Comparison of ENCODE assay signal across 8 cellular contexts in the genomic region with DNA sequence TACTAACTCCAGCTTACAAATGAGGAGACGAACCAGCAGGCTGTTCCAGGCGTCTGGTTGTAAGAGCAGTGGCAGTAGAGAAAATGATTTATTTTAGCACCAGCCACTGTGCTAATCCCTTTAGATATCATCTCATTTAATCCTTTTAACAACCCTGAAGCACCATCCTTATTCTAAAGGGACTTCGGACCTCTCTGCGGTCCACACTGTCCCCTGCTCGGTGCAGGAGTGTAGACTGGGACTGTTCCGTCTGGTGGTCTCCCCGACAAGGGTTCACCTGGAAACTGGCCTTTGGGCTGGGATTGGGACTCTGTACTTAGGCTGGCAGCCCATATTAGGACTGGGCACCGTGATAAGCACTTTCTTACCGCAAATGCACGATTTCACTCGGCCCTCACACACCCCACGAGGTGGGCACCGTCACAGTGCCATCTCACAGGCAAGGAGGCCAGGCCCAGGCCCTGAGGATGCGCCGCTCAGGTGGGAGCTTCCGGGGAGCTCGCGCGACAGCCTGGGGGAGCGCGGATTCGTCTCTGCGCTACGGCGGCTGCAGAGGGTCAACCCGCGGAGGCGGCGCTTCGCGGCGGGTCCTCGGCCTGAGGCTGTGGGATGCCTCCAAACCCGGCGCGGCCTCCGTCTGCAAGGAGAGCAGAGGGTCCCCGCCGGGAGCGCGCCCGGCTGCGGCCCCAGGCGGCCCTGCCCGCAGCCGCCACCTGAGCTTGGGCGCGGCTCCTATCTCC. TPM values are rescaled to one million over a fixed set of nuclear protein-coding genes. Genes with fewer than 3 reads are reported as not detected.
DNase-seq lines count a peak whose midpoint lies in the region; ATAC-seq and TF ChIP-seq lines count a peak whose summit lies in the region.

No MANE protein-coding gene starts in this region.

- H3K4me1 Mint-ChIP-seq in activated CD4-positive, alpha-beta T cell treated with anti-CD3 and anti-CD28 coated beads, Interleukin-2, amount 10 ng/mL, durations not matched to agents 24 days and 14 days: peaks cover 47% of the 10 kb centered on the region
- peaks cover 12% of the 10 kb centered on the region for H3K4me1 Mint-ChIP-seq in dendritic cell treated with granulocyte-macrophage colony-stimulating factor and Interleukin-4, amounts not matched to agents 40 ng/mL and 50 ng/mL, for 4 days (ENCODE audit: low read depth)

- H3K27ac ChIP-seq in liver (ENCODE audit: low read depth in 1 of 2, low read length in 2 of 2): peak overlapping the region; percentile 22 to 68

- H3K9ac ChIP-seq in liver (ENCODE audit: low read depth in 1 of 2, low read length in 2 of 2): peak overlapping the region; percentile 91 to 96

- peak; percentile 28 for DNase-seq in AG09319 (ENCODE audit: extremely low read depth, low read depth)
- DNase-seq in NCI-H446 treated with DMSO at 0.1 percent for 48 hours (lab: John Stamatoyannopoulos, UW): peak; percentile 53
- peak; percentile 96 for DNase-seq in activated CD4-positive, alpha-beta T cell treated with anti-CD3 and anti-CD28 coated beads, Interleukin-2, amount 10 ng/mL, durations not matched to agents 24 days and 14 days
- DNase-seq in stimulated activated CD4-positive, alpha-beta T cell treated with anti-CD3 and anti-CD28 coated beads, Interleukin-4, amount 100 ng/mL, for 1 hour: peak; percentile 86

- H3K4me1 ChIP-seq in liver (ENCODE audit: control insufficient read depth in 4 of 4, insufficient read depth in 4 of 4, low read length in 3 of 4): peaks cover 2 to 30% (median 12%) of the 10 kb centered on the region in 4 donors

- H3K27me3 Mint-ChIP-seq in activated CD4-positive, alpha-beta T cell treated with anti-CD3 and anti-CD28 coated beads, Interleukin-2, amount 10 ng/mL, durations not matched to agents 24 days and 14 days: peaks cover 9% of the 10 kb centered on the region
- peaks cover 7% of the 10 kb centered on the region for H3K27me3 Mint-ChIP-seq in dendritic cell treated with granulocyte-macrophage colony-stimulating factor and Interleukin-4, amounts not matched to agents 40 ng/mL and 50 ng/mL, for 4 days

- peak overlapping the region; percentile 88 for H3K27ac Mint-ChIP-seq in activated CD4-positive, alpha-beta T cell treated with anti-CD3 and anti-CD28 coated beads, Interleukin-2, amount 10 ng/mL, durations not matched to agents 24 days and 14 days
- H3K27ac Mint-ChIP-seq in dendritic cell treated with granulocyte-macrophage colony-stimulating factor and Interleukin-4, amounts not matched to agents 40 ng/mL and 50 ng/mL, for 4 days: peak overlapping the region; percentile 79

- ATAC-seq in HG03159 (IDR thresholded peaks at IDR 0.05; ENCODE audit: unreplicated experiment): peak; percentile 84

- intact Hi-C loops in activated CD4-positive, alpha-beta T cell treated with anti-CD3 and anti-CD28 coated beads, Interleukin-2, amount 10 ng/mL, durations not matched to agents 24 days and 14 days (cut with micrococcal nuclease): loop anchor here (2.0 to 10.0 kb wide), 4 partner anchors 45 to 154 kb away; partner anchors contain the start of genes ATP1A1 and CD58
- intact Hi-C loops in dendritic cell treated with granulocyte-macrophage colony-stimulating factor and Interleukin-4, amounts not matched to agents 40 ng/mL and 50 ng/mL, for 4 days (cut with micrococcal nuclease): no loop called here

- H3K27me3 ChIP-seq in liver (ENCODE audit: control insufficient read depth in 4 of 4, insufficient read depth in 4 of 4, low read length in 3 of 4): no peaks in the 10 kb centered on the region

- no peaks in the 10 kb centered on the region for H3K36me3 ChIP-seq in liver (ENCODE audit: control insufficient read depth in 4 of 4, insufficient read depth in 3 of 4, low read depth in 1 of 4, low read length in 3 of 4)

- no peaks in the 10 kb centered on the region for H3K9me3 ChIP-seq in liver (ENCODE audit: control insufficient read depth in 4 of 4, low read length in 3 of 4)

- peak in 1 of 2 donors; percentile 57 for TF ChIP-seq RAD21 in liver (IDR thresholded peaks at IDR 0.05)

- TF ChIP-seq CTCF in AG09319 (IDR thresholded peaks at IDR 0.05; ENCODE audit: low read depth, low read length) (no peak), liver (IDR thresholded peaks at IDR 0.05; ENCODE audit: low read depth, low read length, missing input control) (no peak)

- TF ChIP-seq POLR2A in GM18951 (IDR thresholded peaks at IDR 0.05; ENCODE audit: extremely low read depth, insufficient read depth, insufficient read length): peak; percentile 96

- H3K4me3 Mint-ChIP-seq in activated CD4-positive, alpha-beta T cell treated with anti-CD3 and anti-CD28 coated beads, Interleukin-2, amount 10 ng/mL, durations not matched to agents 24 days and 14 days: peak overlapping the region; percentile 89
- peak overlapping the region; percentile 86 for H3K4me3 Mint-ChIP-seq in dendritic cell treated with granulocyte-macrophage colony-stimulating factor and Interleukin-4, amounts not matched to agents 40 ng/mL and 50 ng/mL, for 4 days

- no peaks in the 10 kb centered on the region for H3K9me3 Mint-ChIP-seq in activated CD4-positive, alpha-beta T cell treated with anti-CD3 and anti-CD28 coated beads, Interleukin-2, amount 10 ng/mL, durations not matched to agents 24 days and 14 days
- no peaks in the 10 kb centered on the region for H3K9me3 Mint-ChIP-seq in dendritic cell treated with granulocyte-macrophage colony-stimulating factor and Interleukin-4, amounts not matched to agents 40 ng/mL and 50 ng/mL, for 4 days

- in situ Hi-C loops in GM18951 (cut with MboI; ENCODE audit: low sequenced_read_pairs, unreplicated experiment): no loop called here

- under 1% methylated on average over 48 of the region's 48 CpGs for WGBS in liver

- H3K36me3 Mint-ChIP-seq in activated CD4-positive, alpha-beta T cell treated with anti-CD3 and anti-CD28 coated beads, Interleukin-2, amount 10 ng/mL, durations not matched to agents 24 days and 14 days (ENCODE audit: low read depth): peaks cover 7% of the 10 kb centered on the region
- H3K36me3 Mint-ChIP-seq in dendritic cell treated with granulocyte-macrophage colony-stimulating factor and Interleukin-4, amounts not matched to agents 40 ng/mL and 50 ng/mL, for 4 days (ENCODE audit: low read depth): no peaks in the 10 kb centered on the region

- peak overlapping the region; percentile 78 to 97 (median 79) for H3K4me3 ChIP-seq in liver (ENCODE audit: low read depth in 1 of 3, low read length in 3 of 3)

TF ChIP-seq in liver, 16 proteins besides CTCF, POLR2A, EP300 and RAD21:
- TF ChIP-seq JUND (IDR thresholded peaks at IDR 0.05) (no peak), HNF4A (conservative IDR thresholded peaks at IDR 0.05) (peak in 1 of 2 donors; percentile 19), GABPA (IDR thresholded peaks at IDR 0.05 in 1 of 2, conservative IDR thresholded peaks at IDR 0.05 in 1 of 2) (peak in 1 of 2 donors; percentile 67), NR2F2 (IDR thresholded peaks at IDR 0.05) (no peak), MAX (IDR thresholded peaks at IDR 0.05) (no peak), YY1 (IDR thresholded peaks at IDR 0.05) (peak; percentile 46)
- TF ChIP-seq, protein P1, sequence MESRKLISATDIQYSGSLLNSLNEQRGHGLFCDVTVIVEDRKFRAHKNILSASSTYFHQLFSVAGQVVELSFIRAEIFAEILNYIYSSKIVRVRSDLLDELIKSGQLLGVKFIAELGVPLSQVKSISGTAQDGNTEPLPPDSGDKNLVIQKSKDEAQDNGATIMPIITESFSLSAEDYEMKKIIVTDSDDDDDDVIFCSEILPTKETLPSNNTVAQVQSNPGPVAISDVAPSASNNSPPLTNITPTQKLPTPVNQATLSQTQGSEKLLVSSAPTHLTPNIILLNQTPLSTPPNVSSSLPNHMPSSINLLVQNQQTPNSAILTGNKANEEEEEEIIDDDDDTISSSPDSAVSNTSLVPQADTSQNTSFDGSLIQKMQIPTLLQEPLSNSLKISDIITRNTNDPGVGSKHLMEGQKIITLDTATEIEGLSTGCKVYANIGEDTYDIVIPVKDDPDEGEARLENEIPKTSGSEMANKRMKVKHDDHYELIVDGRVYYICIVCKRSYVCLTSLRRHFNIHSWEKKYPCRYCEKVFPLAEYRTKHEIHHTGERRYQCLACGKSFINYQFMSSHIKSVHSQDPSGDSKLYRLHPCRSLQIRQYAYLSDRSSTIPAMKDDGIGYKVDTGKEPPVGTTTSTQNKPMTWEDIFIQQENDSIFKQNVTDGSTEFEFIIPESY (IDR thresholded peaks at IDR 0.05): peak; percentile 96

RNA-seq across cellular contexts. Expression of gene ATP1A1, which starts 45.2 kb away (rescaled TPM):
- 252 and 261 TPM in 2 replicates for total RNA-seq in activated CD4-positive, alpha-beta T cell treated with anti-CD3 and anti-CD28 coated beads, Interleukin-2, amount 10 ng/mL, durations not matched to agents 24 days and 14 days
- total RNA-seq in liver: 100 to 1,000 TPM in 1 of 2 donors, 10 to 100 TPM in 1; 80.8 to 128 TPM
- polyA plus RNA-seq in liver: 10 to 100 TPM; 68.6 to 84.5 TPM

Comparison
In these comparisons a context has a peak if more than half of its experiments do, and no peak if none do; other contexts are left out.
1. Peak in every context shown above with its lines: DNase-seq, ATAC-seq, H3K4me3 ChIP-seq and H3K27ac ChIP-seq.
2. DNase-seq: peak in every context shown above with its lines; median percentile 96 in activated CD4-positive, alpha-beta T cell treated with anti-CD3 and anti-CD28 coated beads, Interleukin-2, amount 10 ng/mL, durations not matched to agents 24 days and 14 days; 86 in stimulated activated CD4-positive, alpha-beta T cell treated with anti-CD3 and anti-CD28 coated beads, Interleukin-4, amount 100 ng/mL, for 1 hour; 53 in NCI-H446 treated with DMSO at 0.1 percent for 48 hours; 28 in AG09319.